In genomic region chr9:33110686-33111085, GRCh38 we compare ENCODE assay signal across 28 cellular contexts. TPM values are rescaled to one million over a fixed set of nuclear protein-coding genes. Genes with fewer than 3 reads are reported as not detected.
A peak's percentile ranks its signal among the peaks of the same experiment; 100 is the strongest.
DNase-seq lines count a peak whose midpoint lies in the region; ATAC-seq, FAIRE-seq and TF ChIP-seq lines count a peak whose summit lies in the region.
"Had no signal": no experiment of that assay in that cellular context is flagged by ENCODE, and none has a peak within 500 bp of the region (broad histone marks: within the 10 kb centered on the region; RNA-seq: fewer than 3 reads in every experiment).

No MANE protein-coding gene starts in this region.

- H4K20me1 ChIP-seq in HepG2 (ENCODE audit: insufficient read depth, low read length) (no peaks in the 10 kb centered on the region), H1 (replicated peaks in 1 of 2; ENCODE audit: control insufficient read depth in 1 of 2, insufficient read depth in 2 of 2, low read length in 2 of 2) (no peaks in the 10 kb centered on the region)

- peaks cover 18 to 30% of the 10 kb centered on the region in 2 experiments for H3K36me3 ChIP-seq in HepG2 (replicated peaks in 1 of 2; ENCODE audit: control insufficient read depth in 1 of 2, insufficient read depth in 2 of 2, low read length in 2 of 2)
- peaks cover 0 to 59% (median 23%) of the 10 kb centered on the region in 4 donors for H3K36me3 ChIP-seq in right lobe of liver
- no peaks in the 10 kb centered on the region for H3K36me3 ChIP-seq in Panc1 (ENCODE audit: control insufficient read depth, insufficient read depth, low read length)
- H3K36me3 ChIP-seq in H1 (ENCODE audit: control insufficient read depth in 2 of 4, insufficient read depth in 4 of 4, low read length in 3 of 4) = no peaks in the 10 kb centered on the region
- no peaks in the 10 kb centered on the region for H3K36me3 ChIP-seq in WERI-Rb-1

- no peak overlapping the region for H2AFZ ChIP-seq in HepG2 (ENCODE audit: low read length)
- H2AFZ ChIP-seq in H1 (ENCODE audit: low read length) = no peak overlapping the region

- H3K18ac ChIP-seq in H1 (ENCODE audit: extremely low read depth, low read length) = no peak overlapping the region

- no peak for TF ChIP-seq EP300 in HepG2 (IDR thresholded peaks at IDR 0.05; ENCODE audit: low read depth in 2 of 2, low read length in 2 of 2)
- TF ChIP-seq EP300 in HepG2 (CRISPR knock-in tag; IDR thresholded peaks at IDR 0.05; ENCODE audit: borderline replicate concordance) = no peak
- no peak for TF ChIP-seq EP300 in H1 (IDR thresholded peaks at IDR 0.05; ENCODE audit: borderline replicate concordance in 1 of 2, low read depth in 2 of 2, low read length in 2 of 2)

- BruUV-seq in HepG2 (replicated peaks; lab: Mats Ljungman, UMichigan) (no TSS peak), Panc1 (replicated peaks; lab: Mats Ljungman, UMichigan) (TSS peak; percentile 61)

- ATAC-seq in HepG2 = no peak
- no peak for ATAC-seq in right lobe of liver
- no peak for ATAC-seq in Panc1
- ATAC-seq: activated CD8-positive, alpha-beta T cell treated with anti-CD3 and anti-CD28 coated beads, Interleukin-2, amount 10 ng/mL, durations not matched to agents 7 days and 5 days; heart right ventricle; SK-N-SH treated with all-trans-retinoic acid at 6 μM for 48 hours had no signal

- H2AK5ac ChIP-seq in H1 (ENCODE audit: low read depth, low read length) = no peak overlapping the region

- no peak overlapping the region for H2BK120ac ChIP-seq in H1 (replicated peaks; ENCODE audit: low read depth, low read length)

- no peak overlapping the region for H3K9ac ChIP-seq in HepG2 (ENCODE audit: insufficient read depth, low read depth, low read length)
- H3K9ac ChIP-seq in H1 (replicated peaks in 1 of 4; ENCODE audit: extremely low read depth in 1 of 4, low read depth in 3 of 4, low read length in 3 of 4) = no peak overlapping the region

- FAIRE-seq in HepG2 (lab: Jason Lieb, UNC) = no peak
- FAIRE-seq in H1 (lab: Jason Lieb, UNC) = no peak
- FAIRE-seq: endothelial cell of umbilical vein, frontal cortex, GM12892 had no signal

- no peak overlapping the region for H3K4me3 Mint-ChIP-seq in type B pancreatic cell
- H3K4me3 Mint-ChIP-seq: activated CD8-positive, alpha-beta T cell treated with anti-CD3 and anti-CD28 coated beads, Interleukin-2, amount 10 ng/mL, durations not matched to agents 7 days and 5 days; brain; T-helper 1 cell treated with Interleukin-12 subunit alpha and Interleukin-12 subunit beta and Interleukin-4 antibody, amounts not matched to agents 30 μg/mL and 1 μg/mL, for 36 hours had no signal

- H3K9me3 ChIP-seq in HepG2 (ENCODE audit: low read length) (no peaks in the 10 kb centered on the region), right lobe of liver (no peaks in the 10 kb centered on the region), Panc1 (ENCODE audit: control insufficient read depth, insufficient read depth, low read depth, low read length) (no peaks in the 10 kb centered on the region), H1 (ENCODE audit: insufficient read depth in 2 of 2, low read depth in 1 of 2, low read length in 1 of 2) (no peaks in the 10 kb centered on the region), WERI-Rb-1 (ENCODE audit: severe bottlenecking) (no peaks in the 10 kb centered on the region)
- H3K9me3 ChIP-seq: heart right ventricle, right atrium auricular region, tibial artery had no signal

- H4K5ac ChIP-seq in H1 (ENCODE audit: insufficient read length, low read depth, low read length) = no peak overlapping the region

- no peak overlapping the region for H2BK15ac ChIP-seq in H1 (ENCODE audit: low read length)

- POLR2A ChIA-PET in HepG2 (lab: Yijun Ruan, JAX) (no interaction called here), Panc1 (lab: Charles Lee) (no interaction called here), H1 (lab: Charles Lee; ENCODE audit: partially characterized antibody) (no interaction called here)

- CTCF ChIA-PET in HepG2 (lab: Yijun Ruan, JAX; ENCODE audit: low intra/inter-chr PET ratio, low total read pairs) = no interaction called here
- CTCF ChIA-PET in Panc1 (lab: Charles Lee) = interaction anchor here (0.6 kb wide), 1 partner anchor 101 kb away, joined by 5 read pairs; no protein-coding TSS in a partner anchor
- CTCF ChIA-PET in H1 (lab: Charles Lee; ENCODE audit: partially characterized antibody) = interaction anchor here (1.0 to 1.2 kb wide), 2 partner anchors 41 to 115 kb away, joined by 3 to 4 read pairs; no protein-coding TSS in a partner anchor

- TF ChIP-seq CTCF in HepG2 (CRISPR knock-in tag; IDR thresholded peaks at IDR 0.05) = no peak
- TF ChIP-seq CTCF in right lobe of liver (IDR thresholded peaks at IDR 0.05) = no peak
- no peak for TF ChIP-seq CTCF in Panc1 (IDR thresholded peaks at IDR 0.05)
- TF ChIP-seq CTCF in H1 (IDR thresholded peaks at IDR 0.05; ENCODE audit: control extremely low read depth in 1 of 3, insufficient read depth in 1 of 3, low read depth in 1 of 3, low read length in 3 of 3) = no peak
- TF ChIP-seq CTCF in type B pancreatic cell (conservative IDR thresholded peaks at IDR 0.05) = no peak
- TF ChIP-seq CTCF in WERI-Rb-1 (IDR thresholded peaks at IDR 0.05; ENCODE audit: low read depth, low read length) = no peak

- no peak overlapping the region for H2BK20ac ChIP-seq in H1 (ENCODE audit: low read length)

- in situ Hi-C loops in HepG2 (cut with HindIII; ENCODE audit: extremely low pct_ligation_motif_present, low pct_unique_long_range_greater_than_20kb) (no loop called here), Panc1 (cut with HindIII; ENCODE audit: low pct_unique_long_range_greater_than_20kb, low sequenced_read_pairs) (no loop called here)

- no peaks in the 10 kb centered on the region for H3K27me3 Mint-ChIP-seq in type B pancreatic cell

- TF ChIP-seq RAD21 in HepG2 (CRISPR knock-in tag; IDR thresholded peaks at IDR 0.05) (no peak), H1 (IDR thresholded peaks at IDR 0.05 in 1 of 2, conservative IDR thresholded peaks at IDR 0.05 in 1 of 2; ENCODE audit: low read depth in 2 of 2, low read length in 2 of 2) (no peak)

- H3K27me3 ChIP-seq in HepG2 (ENCODE audit: control insufficient read depth in 1 of 2, insufficient read depth in 2 of 2, low read length in 2 of 2) (no peaks in the 10 kb centered on the region), right lobe of liver (no peaks in the 10 kb centered on the region), Panc1 (ENCODE audit: control insufficient read depth, insufficient read depth, low read length) (no peaks in the 10 kb centered on the region), H1 (replicated peaks in 1 of 4; ENCODE audit: control insufficient read depth in 3 of 4, extremely low read depth in 1 of 4, insufficient read depth in 3 of 4, low read length in 3 of 4) (no peaks in the 10 kb centered on the region), WERI-Rb-1 (ENCODE audit: insufficient read depth, low read depth, severe bottlenecking) (no peaks in the 10 kb centered on the region)
- H3K27me3 ChIP-seq: heart right ventricle, right atrium auricular region, tibial artery had no signal

- H3K14ac ChIP-seq in H1 (ENCODE audit: insufficient read length) = no peak overlapping the region

- H4K91ac ChIP-seq in H1 (replicated peaks; ENCODE audit: insufficient read length, low read length) = no peak overlapping the region

- H3K23me2 ChIP-seq in H1 (ENCODE audit: low read depth, low read length) = no peaks in the 10 kb centered on the region

- TF ChIP-seq POLR2A in HepG2 (IDR thresholded peaks at IDR 0.05; ENCODE audit: insufficient read depth in 1 of 2, low read depth in 2 of 2, low read length in 2 of 2) = no peak
- no peak for TF ChIP-seq POLR2A in right lobe of liver (IDR thresholded peaks at IDR 0.05)
- no peak for TF ChIP-seq POLR2A in H1 (IDR thresholded peaks at IDR 0.05; ENCODE audit: control extremely low read depth in 1 of 2, low read depth in 2 of 2, low read length in 2 of 2)

- H4K8ac ChIP-seq in H1 (ENCODE audit: extremely low read depth, insufficient read depth, low read length) = peak overlapping the region; percentile 8; the same call in 1 of the 2 replicates

- H3K4me1 Mint-ChIP-seq in type B pancreatic cell (ENCODE audit: unreplicated experiment) = peaks cover 18% of the 10 kb centered on the region

- no peak overlapping the region for H2BK12ac ChIP-seq in H1 (ENCODE audit: low read depth, low read length)

- H3K23ac ChIP-seq in H1 (ENCODE audit: insufficient read length) = no peak overlapping the region

- H3K4me2 ChIP-seq in HepG2 (ENCODE audit: low read depth, low read length) (no peak overlapping the region), H1 (ENCODE audit: insufficient read depth in 1 of 2, low read depth in 2 of 2, low read length in 2 of 2) (no peak overlapping the region)
- H3K4me2 ChIP-seq: smooth muscle cell had no signal

- H3K4me3 ChIP-seq in HepG2 (replicated peaks in 1 of 3; ENCODE audit: insufficient read depth in 1 of 3, low read depth in 2 of 3, low read length in 3 of 3) = no peak overlapping the region
- no peak overlapping the region for H3K4me3 ChIP-seq in right lobe of liver
- no peak overlapping the region for H3K4me3 ChIP-seq in Panc1 (ENCODE audit: low read depth in 2 of 2, low read length in 2 of 2)
- H3K4me3 ChIP-seq in H1 (ENCODE audit: extremely low read depth in 1 of 4, insufficient read depth in 2 of 4, low read depth in 3 of 4, low read length in 4 of 4) = no peak overlapping the region
- H3K4me3 ChIP-seq in WERI-Rb-1 (ENCODE audit: low read depth, low read length) = no peak overlapping the region
- H3K4me3 ChIP-seq: heart right ventricle, lung, right atrium auricular region, smooth muscle cell, tibial artery had no signal

- DNase-seq in HepG2 (ENCODE audit: low spot score) (no peak), right lobe of liver (no peak), Panc1 (ENCODE audit: low read depth, low spot score) (no peak), H1 (ENCODE audit: low read depth in 1 of 2, low spot score in 2 of 2) (no peak), type B pancreatic cell (ENCODE audit: extremely low spot score, unreplicated experiment) (no peak), NCI-H146 treated with DMSO at 0.1 percent for 48 hours (lab: John Stamatoyannopoulos, UW; ENCODE audit: unreplicated experiment) (no peak), WERI-Rb-1 (no peak)
- DNase-seq: activated CD8-positive, alpha-beta T cell treated with anti-CD3 and anti-CD28 coated beads, Interleukin-2, amount 10 ng/mL, durations not matched to agents 7 days and 5 days; activated naive CD4-positive, alpha-beta T cell; amniotic stem cell; cerebellar nuclear complex; heart right ventricle; NCI-H1092; NCI-H187; NCI-H2171; NCI-H510A; posterior cingulate gyrus; stimulated activated CD4-positive, alpha-beta T cell treated with anti-CD3 and anti-CD28 coated beads, Interleukin-2, amount 100 ng/mL, for 24 hours; tibial artery had no signal

- H3K79me2 ChIP-seq in HepG2 (ENCODE audit: insufficient read depth, low read length) = no peaks in the 10 kb centered on the region
- H3K79me2 ChIP-seq in H1 (ENCODE audit: control insufficient read depth in 1 of 2, insufficient read depth in 2 of 2, low read length in 2 of 2) = no peaks in the 10 kb centered on the region

- H2BK5ac ChIP-seq in H1 (ENCODE audit: low read depth, low read length) = no peak overlapping the region; the same call in 1 of the 2 replicates

- no peaks in the 10 kb centered on the region for H3K79me1 ChIP-seq in H1 (ENCODE audit: low read depth, low read length)

- H3K27ac ChIP-seq in HepG2 (ENCODE audit: extremely low read length, insufficient read depth, low read length) (no peak overlapping the region), right lobe of liver (no peak overlapping the region), Panc1 (ENCODE audit: low read length) (no peak overlapping the region), H1 (ENCODE audit: low read depth, low read length) (no peak overlapping the region), WERI-Rb-1 (no peak overlapping the region)
- H3K27ac ChIP-seq: tibial artery had no signal

- H3K56ac ChIP-seq in H1 (replicated peaks; ENCODE audit: insufficient read length, low read depth, low read length) = no peak overlapping the region

- H3K4me1 ChIP-seq in HepG2 (ENCODE audit: insufficient read depth, low read length) = peaks cover 12% of the 10 kb centered on the region; the same call in 1 of the 2 replicates
- peaks cover 0 to 24% (median 5%) of the 10 kb centered on the region in 4 donors for H3K4me1 ChIP-seq in right lobe of liver
- H3K4me1 ChIP-seq in Panc1 (ENCODE audit: control insufficient read depth, insufficient read depth, low read length) = no peaks in the 10 kb centered on the region
- H3K4me1 ChIP-seq in H1 (replicated peaks in 1 of 4; ENCODE audit: control insufficient read depth in 3 of 4, insufficient read depth in 4 of 4, low read length in 3 of 4) = peaks cover 0 to 4% (median 1%) of the 10 kb centered on the region in 4 experiments; a peak in 3 of 7 replicates

- H3K27ac Mint-ChIP-seq in type B pancreatic cell = peak overlapping the region; percentile 51
- H3K27ac Mint-ChIP-seq: brain; T-helper 1 cell treated with Interleukin-12 subunit alpha and Interleukin-12 subunit beta and Interleukin-4 antibody, amounts not matched to agents 30 μg/mL and 1 μg/mL, for 36 hours had no signal

- no peak overlapping the region for H3K4ac ChIP-seq in H1 (replicated peaks; ENCODE audit: insufficient read length, low read depth, low read length)

- H3K36me3 Mint-ChIP-seq in type B pancreatic cell = peaks cover 11% of the 10 kb centered on the region

- no peaks in the 10 kb centered on the region for H3K9me3 Mint-ChIP-seq in type B pancreatic cell
- H3K9me3 Mint-ChIP-seq: brain; T-helper 1 cell treated with Interleukin-12 subunit alpha and Interleukin-12 subunit beta and Interleukin-4 antibody, amounts not matched to agents 30 μg/mL and 1 μg/mL, for 36 hours had no signal

- 98% methylated on average over 5 of the region's 5 CpGs for WGBS in HepG2 (ENCODE audit: low lambda C conversion rate)
- 47% methylated on average over 3 of the region's 5 CpGs for WGBS in right lobe of liver (ENCODE audit: insufficient coverage, low coverage, low lambda C conversion rate, missing lambda C conversion rate)
- 77% methylated on average over 5 of the region's 5 CpGs; no CpG with 5 or more reads in 1 of the 2 experiments for WGBS in H1 (ENCODE audit: extremely low coverage in 1 of 2, insufficient coverage in 1 of 2, insufficient read length in 1 of 2, insufficient replicate concordance in 2 of 2, low coverage in 1 of 2, low lambda C conversion rate in 2 of 2, missing lambda C conversion rate in 1 of 2), 2 experiments

- intact Hi-C loops in HepG2 (cut with micrococcal nuclease; ENCODE audit: unreplicated experiment) = no loop called here
- intact Hi-C loops in right lobe of liver (cut with DNase I) = no loop called here
- intact Hi-C loops in Panc1 (cut with micrococcal nuclease; ENCODE audit: unreplicated experiment) = no loop called here

RNA-seq across cellular contexts. Expression of gene SMU1, which starts 34.2 kb away (rescaled TPM):
- total RNA-seq in HepG2 (2016; rRNA removed; fragmentation: Illumina TruSeq; extraction: Trizol) (36.6 and 51.5 TPM in 2 replicates), right lobe of liver (10 to 100 TPM in 2 of 6 experiments, 1 to 10 TPM in 4; 7.0 to 10.4 (median 8.5) TPM), Panc1 (2021; ENCODE audit: unreplicated experiment) (30.3 TPM), type B pancreatic cell (ENCODE audit: low replicate concordance) (21.0 and 25.4 TPM in 2 replicates)
- 3.1 and 3.9 TPM in 2 replicates for total RNA-seq in HepG2 (2016; cell fraction: cytosol; rRNA removed; fragmentation: Illumina TruSeq; extraction: Trizol; ENCODE audit: low read depth)
- 36.2 and 50.8 TPM in 2 replicates for total RNA-seq in HepG2 (2016; cell fraction: insoluble cytoplasmic fraction; rRNA removed; fragmentation: Illumina TruSeq; extraction: Trizol)
- total RNA-seq in HepG2 (2016; cell fraction: membrane; rRNA removed; fragmentation: Illumina TruSeq; extraction: Trizol) = 8.5 and 9.5 TPM in 2 replicates
- total RNA-seq in HepG2 (2016; cell fraction: nucleus; rRNA removed; fragmentation: Illumina TruSeq; extraction: Trizol) = 17.2 and 19.0 TPM in 2 replicates
- polyA plus RNA-seq in HepG2 (2011; rRNA removed) (12.4 and 12.9 TPM in 2 replicates), H1 (2011; rRNA removed) (6.5 and 8.4 TPM in 2 replicates)
- polyA plus RNA-seq in HepG2 (2011; cell fraction: cytosol; rRNA removed) = 7.3 and 9.6 TPM in 2 replicates
- 4.2 and 5.2 TPM in 2 replicates for polyA plus RNA-seq in HepG2 (2011; cell fraction: nucleus; rRNA removed)
- 10.5 and 14.2 TPM in 2 replicates for polyA plus RNA-seq in HepG2 (2012)
- polyA plus RNA-seq in HepG2 (2016; cell fraction: cytosol; fragmentation: Illumina TruSeq; extraction: Trizol; ENCODE audit: low read depth) = 1.4 and 1.8 TPM in 2 replicates
- polyA plus RNA-seq in HepG2 (2016; cell fraction: insoluble cytoplasmic fraction; fragmentation: Illumina TruSeq; extraction: Trizol; ENCODE audit: low read depth) = 30.6 and 31.7 TPM in 2 replicates
- polyA plus RNA-seq in HepG2 (2016; cell fraction: membrane; fragmentation: Illumina TruSeq; extraction: Trizol; ENCODE audit: low read depth) = 2.9 and 3.4 TPM in 2 replicates
- 15.2 TPM in 2 replicates for polyA plus RNA-seq in HepG2 (2016; cell fraction: nucleus; fragmentation: Illumina TruSeq; extraction: Trizol; ENCODE audit: insufficient read depth, low read depth)
- polyA minus RNA-seq in HepG2 (2011; rRNA and poly(A)+ RNA removed; ENCODE audit: low replicate concordance) = 13.5 and 23.0 TPM in 2 replicates
- polyA minus RNA-seq in HepG2 (2011; cell fraction: cytosol; rRNA and poly(A)+ RNA removed) = 13.7 and 17.2 TPM in 2 replicates
- 13.6 and 16.0 TPM in 2 replicates for polyA minus RNA-seq in HepG2 (2011; cell fraction: nucleus; rRNA and poly(A)+ RNA removed)
- polyA plus RNA-seq in Panc1 (2012; ENCODE audit: insufficient read length) = 14.1 TPM
- total RNA-seq in H1 (2021; fragmentation: NEBNext Ultra II Directional; extraction: Animal tissue kit (Norgen Biotek cat#: 25700)) = 25.2 and 26.0 TPM in 2 replicates
- 10.7 TPM for polyA plus RNA-seq in H1 (2011; cell fraction: cytosol; rRNA removed)
- polyA plus RNA-seq in H1 (2011; cell fraction: nucleus; rRNA removed) = 4.8 TPM
- polyA plus RNA-seq in H1 (2012, experiment 1 of 2) = 15.7 to 24.6 TPM (median 17.7 TPM) in 4 replicates
- polyA plus RNA-seq in H1 (2012, experiment 2 of 2) = 2.2 TPM
- 11.1 TPM for polyA plus RNA-seq in H1 (2013, experiment 1 of 2)
- 11.1 TPM for polyA plus RNA-seq in H1 (2013, experiment 2 of 2)
- polyA minus RNA-seq in H1 (2011; rRNA and poly(A)+ RNA removed) = 23.3 and 27.1 TPM in 2 replicates
- polyA minus RNA-seq in H1 (2011; cell fraction: cytosol; rRNA and poly(A)+ RNA removed) = 14.6 TPM
- polyA minus RNA-seq in H1 (2011; cell fraction: nucleus; rRNA and poly(A)+ RNA removed) = 8.9 TPM

RNA-seq across cellular contexts. Expression of gene B4GALT1, which starts 56.5 kb away (rescaled TPM):
- 15.7 TPM in 2 replicates for total RNA-seq in HepG2 (2016; rRNA removed; fragmentation: Illumina TruSeq; extraction: Trizol)
- total RNA-seq in HepG2 (2016; cell fraction: cytosol; rRNA removed; fragmentation: Illumina TruSeq; extraction: Trizol; ENCODE audit: low read depth) = 3.3 and 3.4 TPM in 2 replicates
- 13.5 and 16.1 TPM in 2 replicates for total RNA-seq in HepG2 (2016; cell fraction: insoluble cytoplasmic fraction; rRNA removed; fragmentation: Illumina TruSeq; extraction: Trizol)
- total RNA-seq in HepG2 (2016; cell fraction: membrane; rRNA removed; fragmentation: Illumina TruSeq; extraction: Trizol) = 19.9 and 20.6 TPM in 2 replicates
- total RNA-seq in HepG2 (2016; cell fraction: nucleus; rRNA removed; fragmentation: Illumina TruSeq; extraction: Trizol) = 22.5 and 25.2 TPM in 2 replicates
- polyA plus RNA-seq in HepG2 (2011; rRNA removed) = 33.5 and 37.5 TPM in 2 replicates
- polyA plus RNA-seq in HepG2 (2011; cell fraction: cytosol; rRNA removed) = 35.6 and 46.0 TPM in 2 replicates
- polyA plus RNA-seq in HepG2 (2011; cell fraction: nucleus; rRNA removed) = 14.7 and 19.1 TPM in 2 replicates
- polyA plus RNA-seq in HepG2 (2012) = 57.7 and 61.1 TPM in 2 replicates
- polyA plus RNA-seq in HepG2 (2016; cell fraction: cytosol; fragmentation: Illumina TruSeq; extraction: Trizol; ENCODE audit: low read depth) = 5.0 and 5.4 TPM in 2 replicates
- polyA plus RNA-seq in HepG2 (2016; cell fraction: insoluble cytoplasmic fraction; fragmentation: Illumina TruSeq; extraction: Trizol; ENCODE audit: low read depth) = 21.1 and 25.1 TPM in 2 replicates
- polyA plus RNA-seq in HepG2 (2016; cell fraction: membrane; fragmentation: Illumina TruSeq; extraction: Trizol; ENCODE audit: low read depth) = 21.2 TPM in 2 replicates
- 40.6 and 42.3 TPM in 2 replicates for polyA plus RNA-seq in HepG2 (2016; cell fraction: nucleus; fragmentation: Illumina TruSeq; extraction: Trizol; ENCODE audit: insufficient read depth, low read depth)
- polyA minus RNA-seq in HepG2 (2011; rRNA and poly(A)+ RNA removed; ENCODE audit: low replicate concordance) = 78.3 and 316 TPM in 2 replicates
- polyA minus RNA-seq in HepG2 (2011; cell fraction: cytosol; rRNA and poly(A)+ RNA removed) = 35.8 and 41.0 TPM in 2 replicates
- polyA minus RNA-seq in HepG2 (2011; cell fraction: nucleus; rRNA and poly(A)+ RNA removed) = 17.3 and 22.3 TPM in 2 replicates
- total RNA-seq in right lobe of liver = 100 to 1,000 TPM in 1 of 6 experiments, 10 to 100 TPM in 5; 48.5 to 145 (median 79.5) TPM
- 57.4 TPM for total RNA-seq in Panc1 (2021; ENCODE audit: unreplicated experiment)
- polyA plus RNA-seq in Panc1 (2012; ENCODE audit: insufficient read length) = 34.5 TPM
- 17.9 and 18.2 TPM in 2 replicates for total RNA-seq in H1 (2021; fragmentation: NEBNext Ultra II Directional; extraction: Animal tissue kit (Norgen Biotek cat#: 25700))
- polyA plus RNA-seq in H1 (2011; rRNA removed) = 12.6 and 12.8 TPM in 2 replicates
- polyA plus RNA-seq in H1 (2011; cell fraction: cytosol; rRNA removed) = 8.5 TPM
- polyA plus RNA-seq in H1 (2011; cell fraction: nucleus; rRNA removed) = 7.0 TPM
- polyA plus RNA-seq in H1 (2012, experiment 1 of 2) = 11.2 to 12.3 TPM (median 11.8 TPM) in 4 replicates
- polyA plus RNA-seq in H1 (2012, experiment 2 of 2) = 15.0 TPM
- 17.0 TPM for polyA plus RNA-seq in H1 (2013, experiment 1 of 2)
- polyA plus RNA-seq in H1 (2013, experiment 2 of 2) = 19.4 TPM
- 13.8 and 14.9 TPM in 2 replicates for polyA minus RNA-seq in H1 (2011; rRNA and poly(A)+ RNA removed)
- polyA minus RNA-seq in H1 (2011; cell fraction: cytosol; rRNA and poly(A)+ RNA removed) = 11.2 TPM
- polyA minus RNA-seq in H1 (2011; cell fraction: nucleus; rRNA and poly(A)+ RNA removed) = 7.6 TPM
- total RNA-seq in type B pancreatic cell (ENCODE audit: low replicate concordance) = 91.9 and 150 TPM in 2 replicates
